ENCODE assay signal across 8 cellular contexts in genomic region chr6:139981810-139982550, GRCh38.
DNase-seq lines count a peak whose midpoint lies in the region; ATAC-seq and TF ChIP-seq lines count a peak whose summit lies in the region.

No MANE protein-coding gene starts in this region.

- H3K36me3 ChIP-seq in gastroesophageal sphincter (no peaks in the 10 kb centered on the region), sigmoid colon (no peaks in the 10 kb centered on the region)

- DNase-seq in HT-29 (ENCODE audit: low spot score): peak; percentile 65
- peak; percentile 10 to 26 for DNase-seq in SHP77 (lab: John Stamatoyannopoulos, UW)
- DNase-seq in sigmoid colon: no peak
- DNase-seq in middle frontal gyrus (ENCODE audit: extremely low spot score, low spot score): no peak
- no peak for DNase-seq in central memory CD4-positive, alpha-beta T cell
- no peak for DNase-seq in midbrain (lab: John Stamatoyannopoulos, UW)

- H3K9me3 ChIP-seq in gastroesophageal sphincter (no peaks in the 10 kb centered on the region), sigmoid colon (no peaks in the 10 kb centered on the region)

- H3K27ac ChIP-seq in gastroesophageal sphincter (peak overlapping the region; percentile 61 to 78 (median 77)), sigmoid colon (peak overlapping the region; percentile 67 to 82 (median 80))

- H3K4me3 ChIP-seq in gastroesophageal sphincter: no peak overlapping the region
- H3K4me3 ChIP-seq in sigmoid colon: no peak overlapping the region

- 2 to 3% methylated on average over 6 of the region's 6 CpGs for WGBS in gastroesophageal sphincter (ENCODE audit: low coverage in 1 of 2), 2 donors
- WGBS in sigmoid colon, 2 donors: 5 to 8% methylated on average over 6 of the region's 6 CpGs

- TF ChIP-seq EP300 in gastroesophageal sphincter (IDR thresholded peaks at IDR 0.05) (no peak), sigmoid colon (IDR thresholded peaks at IDR 0.05) (no peak)

- H3K4me1 ChIP-seq in gastroesophageal sphincter: peaks cover 13 to 66% (median 15%) of the 10 kb centered on the region in 3 donors
- peaks cover 0 to 61% (median 44%) of the 10 kb centered on the region in 4 donors for H3K4me1 ChIP-seq in sigmoid colon

- no peak for TF ChIP-seq CTCF in gastroesophageal sphincter (IDR thresholded peaks at IDR 0.05)
- TF ChIP-seq CTCF in sigmoid colon (IDR thresholded peaks at IDR 0.05): no peak

- no peak for TF ChIP-seq POLR2A in gastroesophageal sphincter (IDR thresholded peaks at IDR 0.05)
- TF ChIP-seq POLR2A in sigmoid colon (IDR thresholded peaks at IDR 0.05): no peak

- H3K27me3 ChIP-seq in gastroesophageal sphincter: no peaks in the 10 kb centered on the region
- H3K27me3 ChIP-seq in sigmoid colon: no peaks in the 10 kb centered on the region

- ATAC-seq in gastroesophageal sphincter (no peak), GM21526 (IDR thresholded peaks at IDR 0.05; ENCODE audit: low FRiP score, unreplicated experiment) (no peak)

- intact Hi-C loops in sigmoid colon (cut with DNase I): loop anchor here (5.0 to 10.0 kb wide), 4 partner anchors 117 to 610 kb away; partner anchors contain the start of gene CITED2

Comparison
In these comparisons a context has a peak if more than half of its experiments do, and no peak if none do; other contexts are left out.
1. DNase-seq: peak in HT-29 (single experiment) and SHP77 (2 of 2); none in sigmoid colon (single experiment), middle frontal gyrus (single experiment), central memory CD4-positive, alpha-beta T cell (single experiment) and midbrain (single experiment).